12 cellular contexts compared by ENCODE assay signal in the genomic region with DNA sequence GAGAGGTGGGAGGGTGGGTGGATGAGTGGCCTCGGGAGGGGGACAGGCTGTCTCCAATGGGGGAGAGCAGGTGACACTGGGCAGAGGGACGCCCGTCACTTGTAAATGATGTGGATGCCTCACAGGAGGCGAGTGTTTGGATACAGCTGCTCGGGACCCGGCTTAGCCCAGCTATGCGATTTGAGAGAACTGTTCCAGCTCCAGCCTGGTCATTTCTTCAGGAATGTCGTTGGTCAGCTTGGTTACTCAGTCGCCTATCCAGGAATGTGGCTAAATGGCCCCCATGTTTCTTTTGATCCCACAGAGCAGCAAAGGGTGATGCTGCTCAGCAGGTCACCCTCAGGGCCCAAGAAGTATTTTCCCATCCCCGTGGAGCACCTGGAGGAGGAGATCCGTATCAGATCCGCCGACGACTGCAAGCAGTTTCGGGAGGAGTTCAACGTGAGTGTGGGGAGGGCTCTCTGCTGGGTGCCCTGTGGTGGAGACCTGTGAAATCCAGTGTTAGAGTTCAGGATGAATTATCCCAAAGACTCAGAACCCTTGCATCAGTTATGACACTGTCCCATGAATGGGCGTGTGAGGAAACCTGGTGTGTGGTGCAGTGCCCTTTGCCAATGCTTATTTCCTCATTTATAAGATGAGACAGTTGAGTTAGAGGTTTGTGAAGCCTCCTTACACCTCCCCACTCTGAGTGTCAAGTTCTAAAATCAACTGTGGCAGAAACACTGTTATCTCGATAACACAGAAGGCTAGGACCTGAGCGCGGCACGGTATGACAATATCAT.
DNase-seq lines count a peak whose midpoint lies in the region; ATAC-seq and TF ChIP-seq lines count a peak whose summit lies in the region.
"Had no signal": no experiment of that assay in that cellular context is flagged by ENCODE, and none has a peak within 500 bp of the region (broad histone marks: within the 10 kb centered on the region; RNA-seq: fewer than 3 reads in every experiment).

No MANE protein-coding gene starts in this region.

- peak; percentile 76 to 80 for DNase-seq in AML-193 (lab: John Stamatoyannopoulos, UW)
- DNase-seq in MM.1S = no peak
- no peak for DNase-seq in activated naive CD4-positive, alpha-beta T cell treated with anti-CD3 and anti-CD28 coated beads, Interleukin-2, amount 50 U/mL, for 72 hours (ENCODE audit: low spot score in 2 of 2)
- DNase-seq in lower lobe of right lung = no peak
- no peak for DNase-seq in glutamatergic neuron
- DNase-seq in HFFc6 = no peak
- no peak for DNase-seq in Caco-2
- DNase-seq in stimulated activated CD4-positive, alpha-beta T cell treated with anti-CD3 and anti-CD28 coated beads, Interleukin-1b, Interleukin-23, amount 100 ng/mL, for 48 hours = no peak
- DNase-seq: GOT3, T1000 had no signal

- H3K4me1 Mint-ChIP-seq in glutamatergic neuron (ENCODE audit: low read depth, unreplicated experiment) (no peaks in the 10 kb centered on the region), HFFc6 (ENCODE audit: low read depth) (no peaks in the 10 kb centered on the region; the same call in 1 of the 2 replicates), Caco-2 (ENCODE audit: low read depth, unreplicated experiment) (no peaks in the 10 kb centered on the region)

- peaks cover 10% of the 10 kb centered on the region for H3F3A ChIP-seq in MM.1S (ENCODE audit: insufficient read depth, low read length)

- peaks cover 17% of the 10 kb centered on the region for H3K4me1 ChIP-seq in MM.1S (ENCODE audit: low read length)
- peaks cover 49% of the 10 kb centered on the region for H3K4me1 ChIP-seq in lower lobe of right lung
- H3K4me1 ChIP-seq in Caco-2 = no peaks in the 10 kb centered on the region

- H3K79me2 ChIP-seq in MM.1S (ENCODE audit: low read length) = peaks cover 19% of the 10 kb centered on the region

- no peaks in the 10 kb centered on the region for H3K9me2 ChIP-seq in MM.1S (replicated peaks; ENCODE audit: insufficient read depth, low read length)

- H3K27me3 Mint-ChIP-seq in glutamatergic neuron (ENCODE audit: unreplicated experiment) (peaks cover 2% of the 10 kb centered on the region), HFFc6 (ENCODE audit: insufficient read depth) (peaks cover 17% of the 10 kb centered on the region), Caco-2 (ENCODE audit: insufficient read depth, unreplicated experiment) (peaks cover 2% of the 10 kb centered on the region)
- H3K27me3 Mint-ChIP-seq: type B pancreatic cell had no signal

- H3K4me3 ChIP-seq in MM.1S (ENCODE audit: low read length) (peak overlapping the region; percentile 68), lower lobe of right lung (peak overlapping the region; percentile 53), Caco-2 (ENCODE audit: low read depth, low read length) (no peak overlapping the region)

- CTCF ChIA-PET in Caco-2 (lab: Charles Lee) = interaction anchor here (0.6 to 1.0 kb wide), 3 partner anchors 20 to 33 kb away, joined by 3 to 4 read pairs (median 4); no protein-coding TSS in a partner anchor

- intact Hi-C loops in lower lobe of right lung (cut with DNase I) = no loop called here
- intact Hi-C loops in Caco-2 (cut with micrococcal nuclease; ENCODE audit: unreplicated experiment) = no loop called here

- no peaks in the 10 kb centered on the region for H3K27me3 ChIP-seq in MM.1S (replicated peaks; ENCODE audit: insufficient read depth, low read length)
- no peaks in the 10 kb centered on the region for H3K27me3 ChIP-seq in lower lobe of right lung (ENCODE audit: low read depth)
- H3K27me3 ChIP-seq in Caco-2 (replicated peaks; ENCODE audit: control insufficient read depth, insufficient read depth, low read length) = no peaks in the 10 kb centered on the region

- no peak overlapping the region for H3K27ac ChIP-seq in MM.1S (ENCODE audit: low read length)
- H3K27ac ChIP-seq in lower lobe of right lung = peak overlapping the region; percentile 82

- H4K20me1 ChIP-seq in MM.1S (ENCODE audit: insufficient read depth, low read length) = no peaks in the 10 kb centered on the region

- POLR2A ChIA-PET in Caco-2 (lab: Charles Lee) = no interaction called here

- H3K9me3 ChIP-seq in MM.1S (replicated peaks; ENCODE audit: insufficient read depth, low read length) (no peaks in the 10 kb centered on the region), lower lobe of right lung (no peaks in the 10 kb centered on the region), Caco-2 (no peaks in the 10 kb centered on the region)

- peaks cover 30 to 40% of the 10 kb centered on the region in 2 donors for H3K36me3 Mint-ChIP-seq in activated naive CD4-positive, alpha-beta T cell treated with anti-CD3 and anti-CD28 coated beads, Interleukin-2, amount 50 U/mL, for 72 hours
- H3K36me3 Mint-ChIP-seq in glutamatergic neuron (ENCODE audit: unreplicated experiment) = no peaks in the 10 kb centered on the region
- no peaks in the 10 kb centered on the region for H3K36me3 Mint-ChIP-seq in HFFc6 (ENCODE audit: low read depth)
- no peaks in the 10 kb centered on the region for H3K36me3 Mint-ChIP-seq in Caco-2 (ENCODE audit: insufficient read depth, unreplicated experiment)
- H3K36me3 Mint-ChIP-seq: mesothelial cell of epicardium, type B pancreatic cell had no signal

- H3K27ac Mint-ChIP-seq in activated naive CD4-positive, alpha-beta T cell treated with anti-CD3 and anti-CD28 coated beads, Interleukin-2, amount 50 U/mL, for 72 hours = peak overlapping the region; percentile 9 to 99
- no peak overlapping the region for H3K27ac Mint-ChIP-seq in glutamatergic neuron (ENCODE audit: unreplicated experiment)
- H3K27ac Mint-ChIP-seq in HFFc6 = no peak overlapping the region
- no peak overlapping the region for H3K27ac Mint-ChIP-seq in Caco-2 (ENCODE audit: unreplicated experiment)
- H3K27ac Mint-ChIP-seq: mesothelial cell of epicardium, type B pancreatic cell had no signal

- ATAC-seq in activated naive CD4-positive, alpha-beta T cell treated with anti-CD3 and anti-CD28 coated beads, Interleukin-2, amount 50 U/mL, for 72 hours = no peak
- ATAC-seq in lower lobe of right lung = no peak

- H3K9ac ChIP-seq in MM.1S (ENCODE audit: low read length) = no peak overlapping the region

- TF ChIP-seq CTCF in MM.1S (IDR thresholded peaks at IDR 0.05; ENCODE audit: low read length) = no peak
- no peak for TF ChIP-seq CTCF in lower lobe of right lung (IDR thresholded peaks at IDR 0.05)
- no peak for TF ChIP-seq CTCF in glutamatergic neuron (IDR thresholded peaks at IDR 0.05; ENCODE audit: partially characterized antibody, unreplicated experiment)
- TF ChIP-seq CTCF in HFFc6 (IDR thresholded peaks at IDR 0.05) = no peak
- no peak for TF ChIP-seq CTCF in Caco-2 (IDR thresholded peaks at IDR 0.05; ENCODE audit: insufficient read depth in 1 of 2, low read depth in 1 of 2, low read length in 1 of 2, severe bottlenecking in 1 of 2, unreplicated experiment in 1 of 2)

- BruUV-seq in Caco-2 (replicated peaks; lab: Mats Ljungman, UMichigan) = no TSS peak

- H2AFZ ChIP-seq in MM.1S (ENCODE audit: low read length) = no peak overlapping the region

- H3K4me2 ChIP-seq in MM.1S (ENCODE audit: low read depth, low read length) = peak overlapping the region; percentile 82; the same call in 1 of the 2 replicates

- no peaks in the 10 kb centered on the region for H3K36me3 ChIP-seq in MM.1S (replicated peaks; ENCODE audit: insufficient read depth, low read length)
- peaks cover 26% of the 10 kb centered on the region for H3K36me3 ChIP-seq in lower lobe of right lung
- no peaks in the 10 kb centered on the region for H3K36me3 ChIP-seq in Caco-2 (ENCODE audit: control insufficient read depth, insufficient read depth, low read length)

- H3K9me3 Mint-ChIP-seq in activated naive CD4-positive, alpha-beta T cell treated with anti-CD3 and anti-CD28 coated beads, Interleukin-2, amount 50 U/mL, for 72 hours = no peaks in the 10 kb centered on the region
- H3K9me3 Mint-ChIP-seq in glutamatergic neuron (ENCODE audit: unreplicated experiment) (no peaks in the 10 kb centered on the region), HFFc6 (peaks cover 8% of the 10 kb centered on the region; the same call in 1 of the 2 replicates), Caco-2 (ENCODE audit: unreplicated experiment) (no peaks in the 10 kb centered on the region)
- H3K9me3 Mint-ChIP-seq: mesothelial cell of epicardium, type B pancreatic cell had no signal

- H3K4me3 Mint-ChIP-seq in glutamatergic neuron (ENCODE audit: unreplicated experiment) = no peak overlapping the region
- H3K4me3 Mint-ChIP-seq in HFFc6 = no peak overlapping the region
- no peak overlapping the region for H3K4me3 Mint-ChIP-seq in Caco-2 (ENCODE audit: unreplicated experiment)
- H3K4me3 Mint-ChIP-seq: mesothelial cell of epicardium, type B pancreatic cell had no signal

Comparison
In these comparisons a context has a peak if more than half of its experiments do, and no peak if none do; other contexts are left out.
1. DNase-seq: peak in AML-193 (2 of 2); none in MM.1S (single experiment), activated naive CD4-positive, alpha-beta T cell treated with anti-CD3 and anti-CD28 coated beads, Interleukin-2, amount 50 U/mL, for 72 hours (0 of 2), lower lobe of right lung (single experiment), glutamatergic neuron (single experiment), HFFc6 (single experiment), Caco-2 (0 of 2) and stimulated activated CD4-positive, alpha-beta T cell treated with anti-CD3 and anti-CD28 coated beads, Interleukin-1b, Interleukin-23, amount 100 ng/mL, for 48 hours (single experiment).
2. H3K27ac Mint-ChIP-seq: peak in activated naive CD4-positive, alpha-beta T cell treated with anti-CD3 and anti-CD28 coated beads, Interleukin-2, amount 50 U/mL, for 72 hours (2 of 2); none in glutamatergic neuron (single experiment), HFFc6 (single experiment) and Caco-2 (single experiment).